In the genomic region with DNA sequence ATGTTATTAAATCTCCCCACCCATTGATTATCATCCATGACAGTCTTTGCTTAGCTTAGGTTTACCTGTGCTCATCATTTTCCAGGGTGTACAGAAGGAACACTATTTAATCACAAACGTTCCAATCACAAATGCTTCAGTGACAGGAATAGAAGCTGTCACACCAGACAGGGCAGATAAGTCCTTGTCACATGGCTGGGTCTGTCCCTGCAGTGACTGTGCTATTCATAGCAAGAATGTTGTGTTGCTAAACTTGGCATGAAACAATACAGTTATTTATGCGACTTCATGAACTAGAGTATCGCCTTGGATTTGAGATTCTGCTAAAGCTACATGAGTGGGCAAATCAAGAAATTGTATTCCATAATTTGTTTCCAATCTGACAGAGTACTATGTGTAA, we compare ENCODE assay signal across 18 cellular contexts.
A peak's percentile ranks its signal among the peaks of the same experiment; 100 is the strongest.
DNase-seq lines count a peak whose midpoint lies in the region; ATAC-seq and TF ChIP-seq lines count a peak whose summit lies in the region.
"Had no signal": no experiment of that assay in that cellular context is flagged by ENCODE, and none has a peak within 500 bp of the region (broad histone marks: within the 10 kb centered on the region; RNA-seq: fewer than 3 reads in every experiment).

No MANE protein-coding gene starts in this region.

- H3K4me2 ChIP-seq in MM.1S (ENCODE audit: low read depth, low read length), result peak overlapping the region; percentile 65

- no peaks in the 10 kb centered on the region for H3K27me3 ChIP-seq in MM.1S (replicated peaks; ENCODE audit: insufficient read depth, low read length)
- no peaks in the 10 kb centered on the region for H3K27me3 ChIP-seq in cardiac muscle cell
- no peaks in the 10 kb centered on the region for H3K27me3 ChIP-seq in psoas muscle (ENCODE audit: insufficient read depth in 3 of 3, low read length in 2 of 3)
- H3K27me3 ChIP-seq: gastroesophageal sphincter, vagina had no signal

- H3K4me3 ChIP-seq in GM12865 (ENCODE audit: low read depth, low read length) (no peak overlapping the region), MM.1S (ENCODE audit: low read length) (peak overlapping the region; percentile 40), cardiac muscle cell (no peak overlapping the region), psoas muscle (peak overlapping the region; percentile 52)
- H3K4me3 ChIP-seq: gastroesophageal sphincter, lower lobe of right lung, prostate gland, vagina had no signal

- 8 to 11% (median 10%) methylated on average over 3 of the region's 3 CpGs for WGBS in psoas muscle, 3 donors

- H2AFZ ChIP-seq in MM.1S (ENCODE audit: low read length), result peak overlapping the region; percentile 18; the same call in 1 of the 2 replicates

- intact Hi-C loops in psoas muscle (cut with DNase I), result loop anchor here in 1 of 2 donors (5.0 kb wide), 2 partner anchors 73 to 98 kb away; no protein-coding TSS in a partner anchor

- DNase-seq in GM12865 (ENCODE audit: low read depth), result peak; percentile 46
- DNase-seq in MM.1S, result peak; percentile 43
- peak; percentile 14 to 65 for DNase-seq in cardiac muscle cell (ENCODE audit: low read depth in 1 of 2, low spot score in 1 of 2)
- DNase-seq in psoas muscle, result peak; percentile 20 to 66
- no peak for DNase-seq in NOMO-1 treated with DMSO at 0.1 percent for 48 hours (lab: John Stamatoyannopoulos, UW; ENCODE audit: unreplicated experiment)
- no peak for DNase-seq in kidney tubule cell (ENCODE audit: low spot score)
- no peak for DNase-seq in hypothalamus (lab: John Stamatoyannopoulos, UW)
- DNase-seq: activated CD4-positive, alpha-beta T cell treated with anti-CD3 and anti-CD28 coated beads, Interleukin-2, amount 10 ng/mL, durations not matched to agents 7 days and 5 days; CD8-positive, alpha-beta memory T cell; lower lobe of right lung; natural killer cell; NCI-H1092 treated with DMSO at 0.1 percent for 48 hours; stimulated activated naive CD4-positive, alpha-beta T cell treated with Interleukin-2 at 50 U/mL for 16 hours; SW 1271 had no signal

- H3K36me3 ChIP-seq in MM.1S (replicated peaks; ENCODE audit: insufficient read depth, low read length) (no peaks in the 10 kb centered on the region), cardiac muscle cell (no peaks in the 10 kb centered on the region), psoas muscle (ENCODE audit: insufficient read depth in 1 of 2, low read depth in 1 of 2) (no peaks in the 10 kb centered on the region)
- H3K36me3 ChIP-seq: gastroesophageal sphincter, lower lobe of right lung, prostate gland, vagina had no signal

- TF ChIP-seq CTCF in GM12865 (IDR thresholded peaks at IDR 0.05; ENCODE audit: insufficient read depth, low read depth, low read length, missing control alignments), result no peak
- no peak for TF ChIP-seq CTCF in MM.1S (IDR thresholded peaks at IDR 0.05; ENCODE audit: low read length)
- TF ChIP-seq CTCF in cardiac muscle cell (IDR thresholded peaks at IDR 0.05; ENCODE audit: low read depth, low read length), result no peak
- TF ChIP-seq CTCF in psoas muscle (IDR thresholded peaks at IDR 0.05), result no peak

- peaks cover 14% of the 10 kb centered on the region; the same call in 1 of the 2 replicates for H3F3A ChIP-seq in MM.1S (ENCODE audit: insufficient read depth, low read length)

- H3K9me3 ChIP-seq in MM.1S (replicated peaks; ENCODE audit: insufficient read depth, low read length) (no peaks in the 10 kb centered on the region), cardiac muscle cell (ENCODE audit: low read depth) (no peaks in the 10 kb centered on the region), psoas muscle (no peaks in the 10 kb centered on the region)
- H3K9me3 ChIP-seq: gastroesophageal sphincter, lower lobe of right lung, prostate gland, vagina had no signal

- peak overlapping the region; percentile 30; the same call in 1 of the 2 replicates for H3K9ac ChIP-seq in MM.1S (ENCODE audit: low read length)

- no peaks in the 10 kb centered on the region for H3K79me2 ChIP-seq in MM.1S (ENCODE audit: low read length)

- H3K27ac ChIP-seq in MM.1S (ENCODE audit: low read length) (peak overlapping the region; percentile 72), cardiac muscle cell (peak overlapping the region; percentile 96), psoas muscle (peak overlapping the region; percentile 91)
- H3K27ac ChIP-seq: gastroesophageal sphincter, lower lobe of right lung, prostate gland, vagina had no signal

- H3K4me1 ChIP-seq in MM.1S (ENCODE audit: low read length), result peaks cover 27% of the 10 kb centered on the region
- H3K4me1 ChIP-seq in cardiac muscle cell (ENCODE audit: low read depth), result peaks cover 61% of the 10 kb centered on the region
- peaks cover 73% of the 10 kb centered on the region for H3K4me1 ChIP-seq in psoas muscle
- H3K4me1 ChIP-seq: lower lobe of right lung, prostate gland had no signal

- no peaks in the 10 kb centered on the region for H4K20me1 ChIP-seq in MM.1S (ENCODE audit: insufficient read depth, low read length)

- peak; percentile 96 to 98 (median 96) for ATAC-seq in psoas muscle
- no peak for ATAC-seq in activated CD4-positive, CD25-positive, alpha-beta regulatory T cell treated with anti-CD3 and anti-CD28 coated beads, Interleukin-2, amount 50 U/mL, for 24 hours
- ATAC-seq: gastroesophageal sphincter, natural killer cell had no signal

- H3K9me2 ChIP-seq in MM.1S (replicated peaks; ENCODE audit: insufficient read depth, low read length), result no peaks in the 10 kb centered on the region

Comparison
In these comparisons a context has a peak if more than half of its experiments do, and no peak if none do; other contexts are left out.
1. DNase-seq: peak in GM12865 (single experiment), MM.1S (single experiment), cardiac muscle cell (2 of 2) and psoas muscle (2 of 2); none in NOMO-1 treated with DMSO at 0.1 percent for 48 hours (single experiment), kidney tubule cell (single experiment) and hypothalamus (0 of 51).
2. H3K4me3 ChIP-seq: peak in MM.1S (single experiment) and psoas muscle (single experiment); none in GM12865 (single experiment) and cardiac muscle cell (single experiment).
3. ATAC-seq: peak in psoas muscle (4 of 4); none in activated CD4-positive, CD25-positive, alpha-beta regulatory T cell treated with anti-CD3 and anti-CD28 coated beads, Interleukin-2, amount 50 U/mL, for 24 hours (0 of 2).
4. Peak in every context shown above with its lines, with median percentiles within 50 percentile points of each other: H3K27ac ChIP-seq.